Comparison of ENCODE assay signal across 20 cellular contexts in genomic region chr7:28266377-28266776, GRCh38.
"Had no signal": no experiment of that assay in that cellular context is flagged by ENCODE, and none has a peak within 500 bp of the region (broad histone marks: within the 10 kb centered on the region; RNA-seq: fewer than 3 reads in every experiment).

No MANE protein-coding gene starts in this region.

- H3K27me3 ChIP-seq: breast epithelium, tibial nerve, vagina had no signal

- DNase-seq: activated CD4-positive, CD25-positive, alpha-beta regulatory T cell treated with anti-CD3 and anti-CD28 coated beads, Interleukin-2, amount 50 U/mL, for 72 hours; activated CD8-positive, alpha-beta memory T cell treated with anti-CD3 and anti-CD28 coated beads for 24 hours; activated CD8-positive, alpha-beta memory T cell treated with anti-CD3 and anti-CD28 coated beads, Interleukin-2, amount 50 U/mL, for 48 hours; activated effector memory CD4-positive, alpha-beta T cell treated with anti-CD3 and anti-CD28 coated beads, Interleukin-2, amount 50 U/mL, for 16 hours; activated naive CD4-positive, alpha-beta T cell treated with anti-CD3 and anti-CD28 coated beads, Interleukin-2, amount 50 U/mL, for 16 hours; activated T-cell treated with anti-CD3 and anti-CD28 coated beads, Interleukin-2, amount 50 U/mL, for 72 hours; aorta; cortex of kidney; heart right ventricle; mesenchymal stem cell; mucosa of descending colon; naive B cell; right cardiac atrium; stimulated activated CD4-positive, alpha-beta T cell treated with anti-CD3 and anti-CD28 coated beads, Interleukin-2, amount 100 ng/mL, for 24 hours; stimulated activated naive CD8-positive, alpha-beta T cell treated with anti-CD3 and anti-CD28 coated beads, Interleukin-15, Interleukin-2, amounts not matched to agents 100 U/mL and 50 U/mL, for 24 hours; substantia nigra had no signal

- ATAC-seq: heart right ventricle, mucosa of descending colon, right cardiac atrium had no signal

- H3K4me3 ChIP-seq: breast epithelium, heart right ventricle, mucosa of descending colon, tibial nerve, vagina had no signal

- H3K36me3 ChIP-seq: breast epithelium, heart right ventricle, tibial nerve, vagina had no signal

- H3K27ac ChIP-seq: breast epithelium, heart right ventricle, tibial nerve, vagina, VCaP had no signal

- H3K9me3 ChIP-seq: breast epithelium, heart right ventricle, mucosa of descending colon, tibial nerve, vagina had no signal

- H3K4me1 ChIP-seq: breast epithelium, heart right ventricle, tibial nerve, vagina had no signal
